8 cellular contexts compared by ENCODE assay signal in the genomic region with DNA sequence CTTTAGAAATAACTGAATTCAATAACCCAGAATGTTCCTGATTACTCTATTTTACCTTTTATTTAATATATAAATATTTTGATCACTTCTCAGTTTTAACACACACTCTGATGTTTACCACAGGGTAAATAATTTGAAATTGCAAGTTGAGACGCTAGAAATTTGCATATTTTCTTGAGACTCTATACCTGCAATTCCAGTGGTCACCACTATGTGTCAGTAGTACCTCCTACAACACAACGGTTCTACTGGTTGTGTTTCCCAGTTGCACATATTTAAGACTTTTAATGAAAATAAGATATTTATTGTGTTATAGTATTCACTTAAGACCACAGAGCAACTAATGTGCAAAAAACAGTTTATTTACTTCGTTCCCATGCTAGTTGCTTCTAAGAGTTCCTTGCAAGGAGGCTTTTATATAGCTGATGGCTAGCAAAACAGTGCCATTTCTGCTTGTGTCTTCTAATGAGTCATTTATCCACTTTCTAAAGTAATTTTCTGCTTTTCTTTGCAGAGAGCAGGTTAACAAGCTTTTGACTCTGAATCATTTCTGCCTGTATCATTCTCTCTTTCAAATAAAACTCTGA.
DNase-seq lines count a peak whose midpoint lies in the region; ATAC-seq, FAIRE-seq and TF ChIP-seq lines count a peak whose summit lies in the region.

No MANE protein-coding gene starts in this region.

- BruUV-seq in endothelial cell of umbilical vein (replicated peaks; lab: Mats Ljungman, UMichigan) = no TSS peak

- H3K4me3 ChIP-seq in endothelial cell of umbilical vein (replicated peaks in 1 of 3; ENCODE audit: insufficient read depth in 1 of 3, low read depth in 1 of 3, low read length in 3 of 3) (no peak overlapping the region), psoas muscle (no peak overlapping the region)

- no peaks in the 10 kb centered on the region for H3K36me3 ChIP-seq in endothelial cell of umbilical vein (ENCODE audit: control insufficient read depth in 2 of 2, extremely low read depth in 1 of 2, insufficient read depth in 2 of 2, low read length in 2 of 2)
- no peaks in the 10 kb centered on the region for H3K36me3 ChIP-seq in psoas muscle (ENCODE audit: insufficient read depth in 1 of 2, low read depth in 1 of 2)

- intact Hi-C loops in endothelial cell of umbilical vein (cut with micrococcal nuclease) (no loop called here), psoas muscle (cut with DNase I) (loop anchor here in 1 of 2 donors (2.0 kb wide), 1 partner anchor 387 kb away; no protein-coding TSS in a partner anchor)

- H3K4me2 ChIP-seq in endothelial cell of umbilical vein (ENCODE audit: insufficient read depth, low read length) = no peak overlapping the region

- no peak overlapping the region for H3K9ac ChIP-seq in endothelial cell of umbilical vein (replicated peaks; ENCODE audit: extremely low read depth, insufficient read depth, low read length)

- H3K9me3 ChIP-seq in endothelial cell of umbilical vein (replicated peaks; ENCODE audit: control insufficient read depth, insufficient read depth, low read length) = no peaks in the 10 kb centered on the region
- H3K9me3 ChIP-seq in psoas muscle = peaks cover 11% of the 10 kb centered on the region

- 56 to 66% (median 58%) methylated on average over 3 of the region's 3 CpGs for WGBS in psoas muscle, 3 donors

- no peaks in the 10 kb centered on the region for H3K9me1 ChIP-seq in endothelial cell of umbilical vein (replicated peaks; ENCODE audit: control insufficient read depth, extremely low read depth, insufficient read depth, low read length)

- peak; percentile 27 to 38 for TF ChIP-seq CTCF in endothelial cell of umbilical vein (IDR thresholded peaks at IDR 0.05; ENCODE audit: extremely low read depth in 1 of 2, insufficient read depth in 1 of 2, low read depth in 1 of 2, low read length in 2 of 2)
- TF ChIP-seq CTCF in psoas muscle (IDR thresholded peaks at IDR 0.05) = peak; percentile 51

- no peak for TF ChIP-seq POLR2A in endothelial cell of umbilical vein (IDR thresholded peaks at IDR 0.05; ENCODE audit: low read depth, low read length)

- H3K27me3 ChIP-seq in endothelial cell of umbilical vein (ENCODE audit: control insufficient read depth in 2 of 2, insufficient read depth in 2 of 2, low read length in 2 of 2) (no peaks in the 10 kb centered on the region), psoas muscle (ENCODE audit: insufficient read depth in 3 of 3, low read length in 2 of 3) (peaks cover 0 to 2% (median 0%) of the 10 kb centered on the region in 3 donors)

- H2AFZ ChIP-seq in endothelial cell of umbilical vein (ENCODE audit: low read depth, low read length) = no peak overlapping the region

- POLR2A ChIA-PET in endothelial cell of umbilical vein (lab: Charles Lee) = no interaction called here

- DNase-seq in DMS 273 (lab: John Stamatoyannopoulos, UW; ENCODE audit: unreplicated experiment) = peak; percentile 43
- DNase-seq in DMS 273 treated with DMSO at 0.1 percent for 48 hours (lab: John Stamatoyannopoulos, UW) = no peak
- peak; percentile 63 for DNase-seq in NAMALWA (ENCODE audit: low spot score)
- no peak for DNase-seq in endothelial cell of umbilical vein (ENCODE audit: low read depth, low spot score)
- no peak for DNase-seq in psoas muscle
- DNase-seq in NCI-H1105 treated with DMSO at 0.1 percent for 48 hours (lab: John Stamatoyannopoulos, UW) = no peak
- no peak for DNase-seq in stimulated activated CD4-positive, alpha-beta T cell treated with anti-CD3 and anti-CD28 coated beads, Interleukin-2, amount 100 ng/mL, for 24 hours
- no peak for DNase-seq in DMS114 treated with DMSO at 0.1 percent for 48 hours (lab: John Stamatoyannopoulos, UW; ENCODE audit: unreplicated experiment)

- dilution Hi-C loops in endothelial cell of umbilical vein (cut with MboI; ENCODE audit: extremely low pct_ligation_motif_present, low sequenced_read_pairs) = loop anchor here (25.0 kb wide), 1 partner anchor 403 kb away; no protein-coding TSS in a partner anchor

- no peak for FAIRE-seq in endothelial cell of umbilical vein (lab: Jason Lieb, UNC)

- no peaks in the 10 kb centered on the region for H3K79me2 ChIP-seq in endothelial cell of umbilical vein (ENCODE audit: control insufficient read depth, insufficient read depth, low read length)

- H3K4me1 ChIP-seq in endothelial cell of umbilical vein (ENCODE audit: control insufficient read depth, extremely low read depth, insufficient read depth, low read length) = no peaks in the 10 kb centered on the region
- no peaks in the 10 kb centered on the region for H3K4me1 ChIP-seq in psoas muscle

- H4K20me1 ChIP-seq in endothelial cell of umbilical vein (replicated peaks; ENCODE audit: control insufficient read depth, extremely low read depth, insufficient read depth, low read length) = no peaks in the 10 kb centered on the region

- ATAC-seq in psoas muscle = no peak

- no peak overlapping the region for H3K27ac ChIP-seq in endothelial cell of umbilical vein (ENCODE audit: insufficient read depth, low read depth, low read length)
- no peak overlapping the region for H3K27ac ChIP-seq in psoas muscle

- CTCF ChIA-PET in endothelial cell of umbilical vein (lab: Charles Lee) = interaction anchor here (2.4 to 11.1 kb wide), 2 partner anchors 388 to 404 kb away, joined by 14 to 380 read pairs; no protein-coding TSS in a partner anchor

TF ChIP-seq in endothelial cell of umbilical vein, 7 proteins besides CTCF, POLR2A, EP300 and RAD21:
- TF ChIP-seq MYC (IDR thresholded peaks at IDR 0.05; ENCODE audit: low read depth, low read length) = no peak
- no peak for TF ChIP-seq JUN (IDR thresholded peaks at IDR 0.05; ENCODE audit: borderline replicate concordance, insufficient read depth, insufficient read length, low read depth)
- no peak for TF ChIP-seq POLR2AphosphoS5 (IDR thresholded peaks at IDR 0.05; ENCODE audit: insufficient read depth, low read depth, low read length)
- no peak for TF ChIP-seq FOS (IDR thresholded peaks at IDR 0.05; ENCODE audit: borderline replicate concordance, insufficient read depth, low read length)
- TF ChIP-seq GATA2 (IDR thresholded peaks at IDR 0.05; ENCODE audit: insufficient read depth, insufficient read length, low read depth, low read length) = no peak
- TF ChIP-seq EZH2 (IDR thresholded peaks at IDR 0.05; ENCODE audit: borderline replicate concordance, low read depth, low read length, severe bottlenecking) = no peak
- TF ChIP-seq, protein P1, sequence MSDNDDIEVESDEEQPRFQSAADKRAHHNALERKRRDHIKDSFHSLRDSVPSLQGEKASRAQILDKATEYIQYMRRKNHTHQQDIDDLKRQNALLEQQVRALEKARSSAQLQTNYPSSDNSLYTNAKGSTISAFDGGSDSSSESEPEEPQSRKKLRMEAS (IDR thresholded peaks at IDR 0.05; ENCODE audit: insufficient read depth, insufficient read length) = no peak

Comparison
In these comparisons a context has a peak if more than half of its experiments do, and no peak if none do; other contexts are left out.
1. DNase-seq: peak in DMS 273 (single experiment) and NAMALWA (single experiment); none in DMS 273 treated with DMSO at 0.1 percent for 48 hours (single experiment), endothelial cell of umbilical vein (single experiment), psoas muscle (0 of 2), NCI-H1105 treated with DMSO at 0.1 percent for 48 hours (single experiment), stimulated activated CD4-positive, alpha-beta T cell treated with anti-CD3 and anti-CD28 coated beads, Interleukin-2, amount 100 ng/mL, for 24 hours (0 of 2) and DMS114 treated with DMSO at 0.1 percent for 48 hours (single experiment).